ENCODE assay signal across 27 cellular contexts in the genomic region with DNA sequence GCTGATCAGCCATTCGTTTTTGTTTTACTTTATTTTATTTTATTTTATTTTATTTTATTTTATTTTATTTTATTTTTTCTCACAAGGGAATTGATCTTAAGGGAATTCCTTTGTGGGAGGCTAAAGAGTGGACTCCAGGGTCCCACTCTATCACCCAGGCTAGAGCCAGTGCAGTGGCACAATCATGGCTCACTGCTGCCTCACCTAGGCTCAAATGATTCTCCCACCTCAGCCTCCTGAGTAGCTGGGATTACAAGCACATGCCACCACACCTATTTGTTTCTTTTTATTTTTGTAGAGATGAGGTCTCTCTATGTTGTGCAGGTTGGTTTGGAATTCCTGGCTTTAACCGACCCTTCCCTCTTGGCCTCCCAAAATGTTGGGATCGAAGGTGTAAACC. TPM values are rescaled to one million over a fixed set of nuclear protein-coding genes. Genes with fewer than 3 reads are reported as not detected.
"Had no signal": no experiment of that assay in that cellular context is flagged by ENCODE, and none has a peak within 500 bp of the region (broad histone marks: within the 10 kb centered on the region; RNA-seq: fewer than 3 reads in every experiment).

No MANE protein-coding gene starts in this region.

- H3K36me3 ChIP-seq: gastrocnemius medialis, left lung, right lobe of liver, suprapubic skin, transverse colon, vagina had no signal

- H3K27ac Mint-ChIP-seq: effector memory CD8-positive, alpha-beta T cell; mesothelial cell of epicardium; natural killer cell treated with Interleukin-12 subunit alpha and Interleukin-12 subunit beta and Interleukin-15 and Interleukin-18, amount 100 ng/mL, for 72 hours; progenitor cell of endocrine pancreas; stimulated activated naive CD8-positive, alpha-beta T cell treated with anti-CD3 and anti-CD28 coated beads, Interleukin-15, amount 100 ng/mL, for 72 hours had no signal

- H3K36me3 Mint-ChIP-seq: naive B cell had no signal

- FAIRE-seq: kidney, small intestine had no signal

- H3K4me3 Mint-ChIP-seq: effector memory CD8-positive, alpha-beta T cell; mesothelial cell of epicardium; naive B cell; natural killer cell treated with Interleukin-12 subunit alpha and Interleukin-12 subunit beta and Interleukin-15 and Interleukin-18, amount 100 ng/mL, for 72 hours; neural crest cell; stimulated activated naive CD8-positive, alpha-beta T cell treated with anti-CD3 and anti-CD28 coated beads, Interleukin-15, amount 100 ng/mL, for 72 hours had no signal

- H3K27me3 ChIP-seq: gastrocnemius medialis, left lung, right lobe of liver, suprapubic skin, transverse colon, vagina had no signal

- H3K4me3 ChIP-seq: gastrocnemius medialis, left lung, mucosa of descending colon, right lobe of liver, suprapubic skin, transverse colon, vagina had no signal

- H3K27ac ChIP-seq: gastrocnemius medialis, left lung, parathyroid adenoma, right lobe of liver, suprapubic skin, transverse colon, vagina had no signal

- H3K9me3 ChIP-seq: gastrocnemius medialis, left lung, mucosa of descending colon, right lobe of liver, suprapubic skin, transverse colon, vagina had no signal

- H3K9ac ChIP-seq: parathyroid adenoma had no signal

- ATAC-seq: effector memory CD8-positive, alpha-beta T cell; esophagus mucosa; gastrocnemius medialis; left lung; mucosa of descending colon; natural killer cell treated with Interleukin-12 subunit alpha and Interleukin-12 subunit beta and Interleukin-15 and Interleukin-18, amount 100 ng/mL, for 72 hours; right lobe of liver; stimulated activated naive CD8-positive, alpha-beta T cell treated with anti-CD3 and anti-CD28 coated beads, Interleukin-15, amount 100 ng/mL, for 72 hours had no signal

- H3K79me2 ChIP-seq: parathyroid adenoma had no signal

- H3K4me1 ChIP-seq: gastrocnemius medialis, left lung, parathyroid adenoma, right lobe of liver, suprapubic skin, transverse colon, vagina had no signal

- H2AFZ ChIP-seq: parathyroid adenoma had no signal

- H3K27me3 Mint-ChIP-seq: effector memory CD8-positive, alpha-beta T cell; naive B cell; natural killer cell treated with Interleukin-12 subunit alpha and Interleukin-12 subunit beta and Interleukin-15 and Interleukin-18, amount 100 ng/mL, for 72 hours; progenitor cell of endocrine pancreas; stimulated activated naive CD8-positive, alpha-beta T cell treated with anti-CD3 and anti-CD28 coated beads, Interleukin-15, amount 100 ng/mL, for 72 hours had no signal

- H3K4me1 Mint-ChIP-seq: naive B cell; neural crest cell; stimulated activated naive CD8-positive, alpha-beta T cell treated with anti-CD3 and anti-CD28 coated beads, Interleukin-15, amount 100 ng/mL, for 72 hours had no signal

- H3K9me3 Mint-ChIP-seq: neural crest cell had no signal

- DNase-seq: cortex of kidney; effector memory CD8-positive, alpha-beta T cell; foreskin fibroblast; gastrocnemius medialis; head of caudate nucleus; kidney; left lung; mesenchymal stem cell; mucosa of descending colon; naive B cell; right lobe of liver; small intestine; stimulated activated CD4-positive, alpha-beta T cell treated with anti-CD3 and anti-CD28 coated beads, Interleukin-12 subunit alpha, Interleukin-12 subunit beta, amount 100 ng/mL, for 4 hours; stimulated activated CD4-positive, alpha-beta T cell treated with anti-CD3 and anti-CD28 coated beads, Interleukin-1b, Interleukin-23, amount 100 ng/mL, for 48 hours; stimulated activated CD4-positive, alpha-beta T cell treated with anti-CD3 and anti-CD28 coated beads, Interleukin-4, amount 100 ng/mL, for 1 hour; stimulated activated CD8-positive, alpha-beta memory T cell treated with anti-CD3 and anti-CD28 coated beads, Interleukin-4, amount 100 ng/mL, for 48 hours; stimulated activated naive CD4-positive, alpha-beta T cell; stimulated activated naive CD8-positive, alpha-beta T cell treated with anti-CD3 and anti-CD28 coated beads, Interleukin-15, amount 100 ng/mL, for 72 hours; transverse colon had no signal

RNA-seq across cellular contexts. Expression of a gene that starts 17.5 kb away (rescaled TPM):
- total RNA-seq: natural killer cell treated with Interleukin-12 subunit alpha and Interleukin-12 subunit beta and Interleukin-15 and Interleukin-18, amount 100 ng/mL, for 72 hours had no signal
